In the genomic region with DNA sequence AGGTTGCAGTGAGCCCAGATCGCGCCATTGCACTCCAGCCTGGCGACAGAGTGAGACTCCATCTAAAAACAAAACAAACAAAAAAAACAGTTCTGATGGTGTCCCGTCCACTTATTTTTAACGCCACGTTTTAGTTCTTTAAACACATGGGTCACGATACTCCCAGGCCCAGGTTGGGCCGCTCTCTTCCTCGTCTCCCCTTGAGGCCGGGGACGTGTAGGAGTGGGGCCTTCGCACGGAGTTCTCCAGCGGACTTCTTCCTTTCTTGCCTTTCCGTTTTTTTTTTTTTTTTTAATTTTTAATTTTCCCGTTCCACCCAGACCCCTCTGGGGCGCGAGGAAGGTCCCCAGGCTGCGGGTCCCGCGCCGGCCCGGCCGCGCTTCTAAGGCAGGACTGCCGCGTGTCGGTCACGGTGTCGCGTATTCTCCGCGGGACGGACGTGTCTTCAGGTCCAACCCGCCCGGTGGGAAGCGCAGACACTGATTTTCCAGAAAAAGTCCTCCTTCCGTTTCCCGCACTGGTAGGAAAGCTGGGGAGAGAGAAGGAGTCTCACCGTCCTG, we compare ENCODE assay signal across 7 cellular contexts. TPM values are rescaled to one million over a fixed set of nuclear protein-coding genes. Genes with fewer than 3 reads are reported as not detected.
DNase-seq lines count a peak whose midpoint lies in the region; ATAC-seq and TF ChIP-seq lines count a peak whose summit lies in the region.

No MANE protein-coding gene starts in this region.

- H3K9me3 ChIP-seq in suprapubic skin: peaks cover 11% of the 10 kb centered on the region
- H3K9me3 ChIP-seq in body of pancreas: peaks cover 0 to 6% (median 0%) of the 10 kb centered on the region in 3 donors

- intact Hi-C loops in body of pancreas (cut with DNase I): no loop called here

- H3K27ac ChIP-seq in HL-60 (replicated peaks): no peak overlapping the region
- H3K27ac ChIP-seq in suprapubic skin: no peak overlapping the region
- no peak overlapping the region for H3K27ac ChIP-seq in body of pancreas

- no peak for DNase-seq in HL-60 (ENCODE audit: low read depth in 1 of 2, low spot score in 1 of 2)
- DNase-seq in cardiac fibroblast (ENCODE audit: low read depth in 2 of 2): no peak
- no peak for DNase-seq in kidney epithelial cell (ENCODE audit: low read depth)
- DNase-seq in suprapubic skin (ENCODE audit: low spot score in 2 of 2): peak; percentile 56 to 63
- DNase-seq in body of pancreas: no peak
- no peak for DNase-seq in inferior parietal cortex (ENCODE audit: extremely low spot score)

- peak overlapping the region; percentile 41; the same call in 1 of the 2 replicates for H3K4me3 ChIP-seq in HL-60 (replicated peaks; ENCODE audit: insufficient read depth, low read length)
- peak overlapping the region; percentile 41 to 54 for H3K4me3 ChIP-seq in cardiac fibroblast (replicated peaks in 1 of 2; ENCODE audit: low read depth in 2 of 2, low read length in 2 of 2)
- H3K4me3 ChIP-seq in kidney epithelial cell (ENCODE audit: low read depth, low read length): peak overlapping the region; percentile 37
- H3K4me3 ChIP-seq in suprapubic skin: peak overlapping the region; percentile 48
- H3K4me3 ChIP-seq in body of pancreas: peak overlapping the region in 1 of 2 donors; percentile 45

- H3K36me3 ChIP-seq in kidney epithelial cell (ENCODE audit: control insufficient read depth, insufficient read depth, low read length) (no peaks in the 10 kb centered on the region), suprapubic skin (no peaks in the 10 kb centered on the region), body of pancreas (replicated peaks in 1 of 2; ENCODE audit: insufficient read depth in 1 of 2, low read depth in 2 of 2) (no peaks in the 10 kb centered on the region)

- TF ChIP-seq CTCF in HL-60 (IDR thresholded peaks at IDR 0.05; ENCODE audit: insufficient read depth, low read length): no peak
- TF ChIP-seq CTCF in cardiac fibroblast (IDR thresholded peaks at IDR 0.05; ENCODE audit: low read depth, low read length): no peak
- no peak for TF ChIP-seq CTCF in kidney epithelial cell (IDR thresholded peaks at IDR 0.05; ENCODE audit: insufficient read depth, low read length, poor library complexity, severe bottlenecking)
- no peak for TF ChIP-seq CTCF in suprapubic skin (IDR thresholded peaks at IDR 0.05)
- TF ChIP-seq CTCF in body of pancreas (IDR thresholded peaks at IDR 0.05): no peak

- TF ChIP-seq POLR2A in suprapubic skin (IDR thresholded peaks at IDR 0.05) (no peak), body of pancreas (IDR thresholded peaks at IDR 0.05) (no peak)

- TF ChIP-seq EP300 in suprapubic skin (IDR thresholded peaks at IDR 0.05): no peak

- H3K27me3 ChIP-seq in HL-60 (ENCODE audit: insufficient read depth, poor library complexity, severe bottlenecking) (peaks cover 2% of the 10 kb centered on the region), kidney epithelial cell (ENCODE audit: control insufficient read depth, insufficient read depth, low read length) (peaks cover 22% of the 10 kb centered on the region), suprapubic skin (peaks cover 35% of the 10 kb centered on the region), body of pancreas (no peaks in the 10 kb centered on the region)

- peaks cover 24% of the 10 kb centered on the region for H3K4me1 ChIP-seq in suprapubic skin
- peaks cover 19% of the 10 kb centered on the region for H3K4me1 ChIP-seq in body of pancreas

- 42% methylated on average over 41 of the region's 41 CpGs for WGBS in suprapubic skin
- WGBS in body of pancreas, 2 donors: 39 to 45% methylated on average over 33 to 41 of the region's 41 CpGs

- ATAC-seq in GM21367 (IDR thresholded peaks at IDR 0.05; ENCODE audit: unreplicated experiment) (no peak), body of pancreas (no peak)

RNA-seq across cellular contexts. Expression of gene SLC19A1, which starts 47.5 kb away (rescaled TPM):
- total RNA-seq in kidney epithelial cell: 19.1 and 21.7 TPM in 2 replicates
- total RNA-seq in suprapubic skin: 1 to 10 TPM; 7.0 to 9.8 (median 7.9) TPM
- total RNA-seq in body of pancreas: 1 to 10 TPM; 2.6 to 7.0 TPM

RNA-seq across cellular contexts. Expression of gene PCBP3, which starts 53.8 kb away (rescaled TPM):
- total RNA-seq in kidney epithelial cell (0.55 and 1.3 TPM in 2 replicates), suprapubic skin (1 to 10 TPM in 3 of 4 donors, under 1 TPM in 1; 0.97 to 7.3 (median 2.7) TPM), body of pancreas (1 to 10 TPM; 1.3 to 4.6 TPM)

Comparison
In these comparisons a context has a peak if more than half of its experiments do, and no peak if none do; other contexts are left out.
1. DNase-seq: peak in suprapubic skin (2 of 2); none in HL-60 (0 of 2), cardiac fibroblast (0 of 2), kidney epithelial cell (single experiment), body of pancreas (0 of 4) and inferior parietal cortex (single experiment).